Comparison of ENCODE assay signal across 19 cellular contexts in genomic region chr12:130689408-130690405, GRCh38. TPM values are rescaled to one million over a fixed set of nuclear protein-coding genes. Genes with fewer than 3 reads are reported as not detected.
DNase-seq lines count a peak whose midpoint lies in the region; ATAC-seq and TF ChIP-seq lines count a peak whose summit lies in the region.
"Had no signal": no experiment of that assay in that cellular context is flagged by ENCODE, and none has a peak within 500 bp of the region (broad histone marks: within the 10 kb centered on the region; RNA-seq: fewer than 3 reads in every experiment).

No MANE protein-coding gene starts in this region.

- no peak for ATAC-seq in stimulated activated naive CD8-positive, alpha-beta T cell treated with anti-CD3 and anti-CD28 coated beads, Interleukin-15, amount 100 ng/mL, for 72 hours
- ATAC-seq: HCT116 had no signal

- H3K27me3 ChIP-seq in spleen (replicated peaks in 1 of 7): peaks cover 0 to 31% (median 0%) of the 10 kb centered on the region in 7 donors
- H3K27me3 ChIP-seq: BLaER1 had no signal

- peaks cover 2% of the 10 kb centered on the region for H3K27me3 Mint-ChIP-seq in glutamatergic neuron (ENCODE audit: unreplicated experiment)
- H3K27me3 Mint-ChIP-seq in stimulated activated naive CD8-positive, alpha-beta T cell treated with anti-CD3 and anti-CD28 coated beads, Interleukin-15, amount 100 ng/mL, for 72 hours: peaks cover 39% of the 10 kb centered on the region

- peak overlapping the region; percentile 48 for H3K27ac Mint-ChIP-seq in glutamatergic neuron (ENCODE audit: unreplicated experiment)
- H3K27ac Mint-ChIP-seq in stimulated activated naive CD8-positive, alpha-beta T cell treated with anti-CD3 and anti-CD28 coated beads, Interleukin-15, amount 100 ng/mL, for 72 hours: no peak overlapping the region
- H3K27ac Mint-ChIP-seq: CD4-positive, alpha-beta memory T cell; HFFc6 had no signal

- 86 to 91% (median 89%) methylated on average over 21 to 24 of the region's 24 CpGs for WGBS in spleen, 5 donors

- no peaks in the 10 kb centered on the region for H3K36me3 ChIP-seq in spleen
- H3K36me3 ChIP-seq: BLaER1 had no signal

- no peak overlapping the region for H3K4me3 Mint-ChIP-seq in glutamatergic neuron (ENCODE audit: unreplicated experiment)
- H3K4me3 Mint-ChIP-seq in stimulated activated naive CD8-positive, alpha-beta T cell treated with anti-CD3 and anti-CD28 coated beads, Interleukin-15, amount 100 ng/mL, for 72 hours: no peak overlapping the region
- H3K4me3 Mint-ChIP-seq: CD14-positive monocyte; CD4-positive, alpha-beta memory T cell; HFFc6 had no signal

- DNase-seq in NCI-H82 (lab: John Stamatoyannopoulos, UW): peak; percentile 43
- DNase-seq in NCI-H82 treated with DMSO at 0.1 percent for 48 hours (lab: John Stamatoyannopoulos, UW; ENCODE audit: unreplicated experiment): no peak
- peak; percentile 56 for DNase-seq in SK-N-DZ (ENCODE audit: low spot score)
- no peak for DNase-seq in glutamatergic neuron
- DNase-seq in spleen: peak; percentile 57
- no peak for DNase-seq in activated gamma-delta T cell treated with Interleukin-2 at 50 U/mL for 16 hours
- DNase-seq in stimulated activated naive CD8-positive, alpha-beta T cell treated with anti-CD3 and anti-CD28 coated beads, Interleukin-15, amount 100 ng/mL, for 72 hours: no peak
- DNase-seq in activated CD4-positive, alpha-beta T cell treated with anti-CD3 and anti-CD28 coated beads for 48 hours: no peak
- DNase-seq: 8988T; CD4-positive, alpha-beta memory T cell; GDM1; GOT3; H7; HFFc6; IMR-90 had no signal

- peaks cover 9% of the 10 kb centered on the region for H3K4me1 Mint-ChIP-seq in glutamatergic neuron (ENCODE audit: low read depth, unreplicated experiment)
- H3K4me1 Mint-ChIP-seq in stimulated activated naive CD8-positive, alpha-beta T cell treated with anti-CD3 and anti-CD28 coated beads, Interleukin-15, amount 100 ng/mL, for 72 hours: no peaks in the 10 kb centered on the region
- H3K4me1 Mint-ChIP-seq: CD14-positive monocyte; CD4-positive, alpha-beta memory T cell had no signal

- no peak overlapping the region for H3K4me3 ChIP-seq in spleen
- H3K4me3 ChIP-seq: BLaER1 had no signal

- intact Hi-C loops in spleen (cut with DNase I; ENCODE audit: low total_unique reads): no loop called here

- peaks cover 14% of the 10 kb centered on the region for H3K9me3 Mint-ChIP-seq in glutamatergic neuron (ENCODE audit: unreplicated experiment)
- no peaks in the 10 kb centered on the region for H3K9me3 Mint-ChIP-seq in stimulated activated naive CD8-positive, alpha-beta T cell treated with anti-CD3 and anti-CD28 coated beads, Interleukin-15, amount 100 ng/mL, for 72 hours

- H3K9me3 ChIP-seq in spleen: no peaks in the 10 kb centered on the region
- H3K9me3 ChIP-seq: BLaER1 had no signal

- no peaks in the 10 kb centered on the region for H3K4me1 ChIP-seq in spleen

- TF ChIP-seq CTCF in glutamatergic neuron (IDR thresholded peaks at IDR 0.05; ENCODE audit: partially characterized antibody, unreplicated experiment): no peak
- TF ChIP-seq CTCF in spleen (IDR thresholded peaks at IDR 0.05 in 8 of 11, conservative IDR thresholded peaks at IDR 0.05 in 3 of 11): no peak

- peaks cover 6% of the 10 kb centered on the region for H3K36me3 Mint-ChIP-seq in glutamatergic neuron (ENCODE audit: unreplicated experiment)
- H3K36me3 Mint-ChIP-seq: CD14-positive monocyte; CD4-positive, alpha-beta memory T cell had no signal

- H3K27ac ChIP-seq in spleen: no peak overlapping the region
- H3K27ac ChIP-seq: BLaER1 had no signal

- no peak for TF ChIP-seq POLR2A in spleen (IDR thresholded peaks at IDR 0.05)

RNA-seq across cellular contexts. Expression of gene RIMBP2, which starts 26.4 kb away (rescaled TPM):
- 58.4 and 88.5 TPM in 2 replicates for polyA plus RNA-seq in SK-N-DZ (2014; cell fraction: cytosol; rRNA removed)
- 154 and 333 TPM in 2 replicates for polyA plus RNA-seq in SK-N-DZ (2014; cell fraction: nucleus; rRNA removed)
- total RNA-seq in glutamatergic neuron (ENCODE audit: unreplicated experiment) (20.5 TPM), spleen (1 to 10 TPM in 4 of 7 donors, under 1 TPM in 3; 0.77 to 5.2 (median 2.3) TPM)
- under 1 TPM; 0.05 to 0.64 (median 0.13) TPM for polyA plus RNA-seq in spleen
- total RNA-seq: HFFc6, IMR-90 had no signal
- polyA plus RNA-seq: AG04450; CD14-positive monocyte; CD4-positive, alpha-beta memory T cell; IMR-90 had no signal

Comparison
In these comparisons a context has a peak if more than half of its experiments do, and no peak if none do; other contexts are left out.
1. DNase-seq: peak in NCI-H82 (single experiment), SK-N-DZ (single experiment) and spleen (single experiment); none in NCI-H82 treated with DMSO at 0.1 percent for 48 hours (single experiment), glutamatergic neuron (single experiment), activated gamma-delta T cell treated with Interleukin-2 at 50 U/mL for 16 hours (single experiment), stimulated activated naive CD8-positive, alpha-beta T cell treated with anti-CD3 and anti-CD28 coated beads, Interleukin-15, amount 100 ng/mL, for 72 hours (0 of 2) and activated CD4-positive, alpha-beta T cell treated with anti-CD3 and anti-CD28 coated beads for 48 hours (single experiment).